Comparison of ENCODE assay signal across 1 cellular context in genomic region chr6:28758046-28758817, GRCh38.
TF ChIP-seq lines count a peak whose summit lies in the region.

No MANE protein-coding gene starts in this region.

TF ChIP-seq in K562, 482 proteins besides CTCF, POLR2A, EP300 and RAD21 (continued from another document and continues in another):
- peak; percentile 71; the same call in 1 of the 2 replicates for TF ChIP-seq ETS1 (conservative IDR thresholded peaks at IDR 0.05; ENCODE audit: control insufficient read depth, low read depth, low read length)
- TF ChIP-seq E2F1 (CRISPR knock-in tag; IDR thresholded peaks at IDR 0.05), result no peak
- TF ChIP-seq SRF (CRISPR knock-in tag; IDR thresholded peaks at IDR 0.05), result no peak
- TF ChIP-seq NEUROD1 (IDR thresholded peaks at IDR 0.05; ENCODE audit: borderline replicate concordance, low read depth, low read length, partially characterized antibody), result no peak
- peak; percentile 69 for TF ChIP-seq CREM (IDR thresholded peaks at IDR 0.05; ENCODE audit: low read depth)
- TF ChIP-seq JUNB (CRISPR knock-in tag; conservative IDR thresholded peaks at IDR 0.05), result no peak
- no peak for TF ChIP-seq ZNF518B (CRISPR knock-in tag; IDR thresholded peaks at IDR 0.05)
- TF ChIP-seq SAP30 (IDR thresholded peaks at IDR 0.05; ENCODE audit: borderline replicate concordance, insufficient read depth, low read depth, low read length, poor library complexity, severe bottlenecking), result no peak
- TF ChIP-seq HSF4 (CRISPR knock-in tag; IDR thresholded peaks at IDR 0.05; ENCODE audit: borderline replicate concordance), result no peak
- no peak for TF ChIP-seq PREB (CRISPR knock-in tag; IDR thresholded peaks at IDR 0.05)
- TF ChIP-seq CTBP1 (IDR thresholded peaks at IDR 0.05; ENCODE audit: borderline replicate concordance), result peak; percentile 51; the same call in 1 of the 2 replicates
- TF ChIP-seq BHLHE40 (IDR thresholded peaks at IDR 0.05; ENCODE audit: low read length), result peak; percentile 60; the same call in 1 of the 2 replicates
- TF ChIP-seq BDP1 (IDR thresholded peaks at IDR 0.05; ENCODE audit: insufficient read depth, insufficient read length), result peak; percentile 45
- no peak for TF ChIP-seq PML (IDR thresholded peaks at IDR 0.05; ENCODE audit: low read length)
- TF ChIP-seq TAF7 (tag; IDR thresholded peaks at IDR 0.05), result peak; percentile 38
- TF ChIP-seq ZNF655 (CRISPR knock-in tag; IDR thresholded peaks at IDR 0.05), result no peak
- peak; percentile 83 for TF ChIP-seq MGA (IDR thresholded peaks at IDR 0.05)
- peak; percentile 12 for TF ChIP-seq GTF2B (IDR thresholded peaks at IDR 0.05; ENCODE audit: extremely low read depth, insufficient read length)
- TF ChIP-seq ATF1 (CRISPR knock-in tag; IDR thresholded peaks at IDR 0.05), result no peak
- peak; percentile 57; the same call in 1 of the 2 replicates for TF ChIP-seq ATF1 (tag; IDR thresholded peaks at IDR 0.05)
- TF ChIP-seq CAMTA2 (CRISPR knock-in tag; conservative IDR thresholded peaks at IDR 0.05), result no peak
- no peak for TF ChIP-seq ZNF263 (CRISPR knock-in tag; IDR thresholded peaks at IDR 0.05; ENCODE audit: borderline replicate concordance)
- no peak for TF ChIP-seq MTA2 (IDR thresholded peaks at IDR 0.05; ENCODE audit: low read depth)
- TF ChIP-seq ETV1 (tag; conservative IDR thresholded peaks at IDR 0.05; ENCODE audit: low read depth), result no peak
- TF ChIP-seq SRSF1 (IDR thresholded peaks at IDR 0.05; ENCODE audit: low read depth, low read length), result no peak
- TF ChIP-seq ZKSCAN1 (IDR thresholded peaks at IDR 0.05; ENCODE audit: low read depth, low read length), result peak; percentile 83
- TF ChIP-seq CHD2 (IDR thresholded peaks at IDR 0.05; ENCODE audit: low read depth, low read length), result peak; percentile 57
- no peak for TF ChIP-seq HNRNPL (IDR thresholded peaks at IDR 0.05; ENCODE audit: low read depth, low read length)
- TF ChIP-seq SIN3B (IDR thresholded peaks at IDR 0.05; ENCODE audit: low read depth), result peak; percentile 17; the same call in 1 of the 2 replicates
- no peak for TF ChIP-seq PCBP2 (IDR thresholded peaks at IDR 0.05; ENCODE audit: low read depth, low read length, poor library complexity, severe bottlenecking)
- TF ChIP-seq ZNF592 (IDR thresholded peaks at IDR 0.05), result peak; percentile 90
